8 cellular contexts compared by ENCODE assay signal in the genomic region with DNA sequence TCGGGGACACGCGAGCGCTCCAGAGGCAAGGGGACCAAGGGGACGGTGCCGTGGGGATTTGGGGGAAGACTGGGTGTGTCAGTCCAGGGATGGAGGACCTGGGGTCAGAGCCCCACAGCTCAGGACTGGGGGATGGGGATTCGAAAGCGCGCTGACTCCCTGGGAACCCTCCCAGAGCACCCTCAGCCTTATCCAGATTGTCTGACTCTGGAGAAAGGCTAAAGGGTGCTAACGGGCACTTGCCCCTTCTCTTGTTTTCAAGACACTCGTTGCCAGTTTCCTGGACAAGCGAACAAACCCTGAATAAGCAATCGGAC. TPM values are rescaled to one million over a fixed set of nuclear protein-coding genes. Genes with fewer than 3 reads are reported as not detected.
A peak's percentile ranks its signal among the peaks of the same experiment; 100 is the strongest.
DNase-seq lines count a peak whose midpoint lies in the region; ATAC-seq and TF ChIP-seq lines count a peak whose summit lies in the region.

No MANE protein-coding gene starts in this region.

- peak; percentile 10 for ATAC-seq in HG03175 (IDR thresholded peaks at IDR 0.05; ENCODE audit: unreplicated experiment)
- no peak for ATAC-seq in activated naive CD8-positive, alpha-beta T cell treated with anti-CD3 and anti-CD28 coated beads, Interleukin-2, amount 50 U/mL, for 24 hours
- ATAC-seq in left lung: peak; percentile 22

- H3K4me3 Mint-ChIP-seq in activated CD4-positive, alpha-beta T cell treated with anti-CD3 and anti-CD28 coated beads, Interleukin-2, amount 10 ng/mL, durations not matched to agents 7 days and 5 days: peak overlapping the region; percentile 98
- H3K4me3 Mint-ChIP-seq in activated naive CD8-positive, alpha-beta T cell treated with anti-CD3 and anti-CD28 coated beads, Interleukin-2, amount 50 U/mL, for 24 hours: peak overlapping the region; percentile 95

- H3K36me3 ChIP-seq in left lung (no peaks in the 10 kb centered on the region), transverse colon (no peaks in the 10 kb centered on the region)

- H3K27ac Mint-ChIP-seq in activated CD4-positive, alpha-beta T cell treated with anti-CD3 and anti-CD28 coated beads, Interleukin-2, amount 10 ng/mL, durations not matched to agents 7 days and 5 days: peak overlapping the region; percentile 100
- peak overlapping the region; percentile 92 for H3K27ac Mint-ChIP-seq in activated naive CD8-positive, alpha-beta T cell treated with anti-CD3 and anti-CD28 coated beads, Interleukin-2, amount 50 U/mL, for 24 hours

- no peak for DNase-seq in activated CD4-positive, alpha-beta T cell treated with anti-CD3 and anti-CD28 coated beads, Interleukin-2, amount 10 ng/mL, durations not matched to agents 7 days and 5 days
- DNase-seq in activated CD4-positive, alpha-beta T cell treated with anti-CD3 and anti-CD28 coated beads, Interleukin-2, amount 50 U/mL, for 48 hours: no peak
- DNase-seq in activated naive CD8-positive, alpha-beta T cell treated with anti-CD3 and anti-CD28 coated beads, Interleukin-2, amount 50 U/mL, for 24 hours: no peak
- DNase-seq in left lung: no peak
- no peak for DNase-seq in transverse colon
- no peak for DNase-seq in DMS114 treated with DMSO at 0.1 percent for 48 hours (lab: John Stamatoyannopoulos, UW; ENCODE audit: unreplicated experiment)
- DNase-seq in AG08395 (ENCODE audit: low spot score): no peak

- H3K4me3 ChIP-seq in left lung (peak overlapping the region; percentile 69), transverse colon (peak overlapping the region; percentile 60 to 74 (median 62))

- in situ Hi-C loops in transverse colon (cut with MboI; ENCODE audit: low pct_ligation_motif_present in 1 of 4, low pct_unique_long_range_greater_than_20kb in 1 of 4, low sequenced_read_pairs in 3 of 4): no loop called here

- TF ChIP-seq POLR2A in transverse colon (IDR thresholded peaks at IDR 0.05): no peak

- H3K27me3 Mint-ChIP-seq in activated CD4-positive, alpha-beta T cell treated with anti-CD3 and anti-CD28 coated beads, Interleukin-2, amount 10 ng/mL, durations not matched to agents 7 days and 5 days: no peaks in the 10 kb centered on the region
- H3K27me3 Mint-ChIP-seq in activated naive CD8-positive, alpha-beta T cell treated with anti-CD3 and anti-CD28 coated beads, Interleukin-2, amount 50 U/mL, for 24 hours: no peaks in the 10 kb centered on the region

- peak overlapping the region; percentile 72 to 92 for H3K27ac ChIP-seq in left lung
- peak overlapping the region; percentile 75 to 92 (median 84) for H3K27ac ChIP-seq in transverse colon

- H3K4me1 ChIP-seq in left lung: peaks cover 0 to 11% of the 10 kb centered on the region in 2 donors
- no peaks in the 10 kb centered on the region for H3K4me1 ChIP-seq in transverse colon

- intact Hi-C loops in left lung (cut with DNase I): no loop called here
- intact Hi-C loops in transverse colon (cut with DNase I; ENCODE audit: low total_unique reads): no loop called here

- H3K9me3 Mint-ChIP-seq in activated CD4-positive, alpha-beta T cell treated with anti-CD3 and anti-CD28 coated beads, Interleukin-2, amount 10 ng/mL, durations not matched to agents 7 days and 5 days: no peaks in the 10 kb centered on the region
- no peaks in the 10 kb centered on the region for H3K9me3 Mint-ChIP-seq in activated naive CD8-positive, alpha-beta T cell treated with anti-CD3 and anti-CD28 coated beads, Interleukin-2, amount 50 U/mL, for 24 hours

- no peak for TF ChIP-seq EP300 in transverse colon (IDR thresholded peaks at IDR 0.05; ENCODE audit: low read depth)

- H3K36me3 Mint-ChIP-seq in activated CD4-positive, alpha-beta T cell treated with anti-CD3 and anti-CD28 coated beads, Interleukin-2, amount 10 ng/mL, durations not matched to agents 7 days and 5 days (ENCODE audit: low read depth): peaks cover 22% of the 10 kb centered on the region
- no peaks in the 10 kb centered on the region for H3K36me3 Mint-ChIP-seq in activated naive CD8-positive, alpha-beta T cell treated with anti-CD3 and anti-CD28 coated beads, Interleukin-2, amount 50 U/mL, for 24 hours (ENCODE audit: low read depth)

- POLR2A ChIA-PET in activated CD4-positive, alpha-beta T cell treated with anti-CD3 and anti-CD28 coated beads, Interleukin-2, amount 10 ng/mL, durations not matched to agents 7 days and 5 days (lab: Charles Lee): interaction anchor here (0.6 to 1.9 kb wide), 2 partner anchors 32 to 39 kb away, joined by 3 to 6 read pairs; no protein-coding TSS in a partner anchor

- no peak for TF ChIP-seq CTCF in left lung (IDR thresholded peaks at IDR 0.05)
- TF ChIP-seq CTCF in transverse colon (IDR thresholded peaks at IDR 0.05): no peak

- no peaks in the 10 kb centered on the region for H3K27me3 ChIP-seq in left lung
- no peaks in the 10 kb centered on the region for H3K27me3 ChIP-seq in transverse colon

- CTCF ChIA-PET in activated CD4-positive, alpha-beta T cell treated with anti-CD3 and anti-CD28 coated beads, Interleukin-2, amount 10 ng/mL, durations not matched to agents 7 days and 5 days (lab: Charles Lee): interaction anchor here (1.0 to 1.5 kb wide), 4 partner anchors 26 to 105 kb away, joined by 3 to 4 read pairs (median 3); no protein-coding TSS in a partner anchor

- WGBS in transverse colon (ENCODE audit: low coverage in 1 of 2), 2 donors: 20 to 47% methylated on average over 2 to 13 of the region's 13 CpGs

- H3K9me3 ChIP-seq in left lung (no peaks in the 10 kb centered on the region), transverse colon (no peaks in the 10 kb centered on the region)

- peaks cover 34% of the 10 kb centered on the region for H3K4me1 Mint-ChIP-seq in activated CD4-positive, alpha-beta T cell treated with anti-CD3 and anti-CD28 coated beads, Interleukin-2, amount 10 ng/mL, durations not matched to agents 7 days and 5 days
- peaks cover 32% of the 10 kb centered on the region for H3K4me1 Mint-ChIP-seq in activated naive CD8-positive, alpha-beta T cell treated with anti-CD3 and anti-CD28 coated beads, Interleukin-2, amount 50 U/mL, for 24 hours

RNA-seq across cellular contexts. Expression of gene DOCK11, which starts 1.1 kb away (rescaled TPM):
- total RNA-seq in activated CD4-positive, alpha-beta T cell treated with anti-CD3 and anti-CD28 coated beads, Interleukin-2, amount 10 ng/mL, durations not matched to agents 7 days and 5 days: 10 to 100 TPM; 76.6 to 77.8 TPM
- total RNA-seq in left lung: 10 to 100 TPM; 35.5 to 36.8 TPM
- 10 to 100 TPM in 2 of 4 donors, 1 to 10 TPM in 2; 6.4 to 16.4 (median 9.8) TPM for total RNA-seq in transverse colon
